In genomic region chr12:116708826-116709756, GRCh38 we compare ENCODE assay signal across 8 cellular contexts. TPM values are rescaled to one million over a fixed set of nuclear protein-coding genes. Genes with fewer than 3 reads are reported as not detected.
DNase-seq lines count a peak whose midpoint lies in the region; ATAC-seq and TF ChIP-seq lines count a peak whose summit lies in the region.

No MANE protein-coding gene starts in this region.

- H2BK15ac ChIP-seq in neuronal stem cell (ENCODE audit: low read length), result no peak overlapping the region

- no peak overlapping the region for H4K91ac ChIP-seq in neuronal stem cell (ENCODE audit: low read depth, low read length, poor library complexity)

- H3K4me1 ChIP-seq in Karpas-422 (ENCODE audit: low read length), result peaks cover 24% of the 10 kb centered on the region
- peaks cover 63% of the 10 kb centered on the region for H3K4me1 ChIP-seq in OCI-LY7 (ENCODE audit: insufficient read depth, low read length, poor library complexity, severe bottlenecking)
- H3K4me1 ChIP-seq in fibroblast of lung (ENCODE audit: control insufficient read depth, extremely low read depth, insufficient read depth, low read length), result no peaks in the 10 kb centered on the region
- peaks cover 13 to 22% of the 10 kb centered on the region in 2 donors for H3K4me1 ChIP-seq in neuronal stem cell (ENCODE audit: control insufficient read depth in 2 of 2, insufficient read depth in 1 of 2, low read depth in 1 of 2, low read length in 2 of 2)
- H3K4me1 ChIP-seq in upper lobe of right lung, result peaks cover 10% of the 10 kb centered on the region

- H3K4me2 ChIP-seq in Karpas-422 (ENCODE audit: low read depth, low read length, poor library complexity, severe bottlenecking), result peak overlapping the region; percentile 36
- H3K4me2 ChIP-seq in OCI-LY7 (ENCODE audit: low read length), result peak overlapping the region; percentile 67
- H3K4me2 ChIP-seq in fibroblast of lung (ENCODE audit: extremely low read depth, insufficient read depth, low read length), result peak overlapping the region; percentile 87
- H3K4me2 ChIP-seq in neuronal stem cell (ENCODE audit: insufficient read depth, low read length, poor library complexity, severe bottlenecking), result no peak overlapping the region

- ATAC-seq in upper lobe of right lung, result peak; percentile 91
- ATAC-seq in HG02852 (IDR thresholded peaks at IDR 0.05; ENCODE audit: unreplicated experiment), result no peak

- no CpG with 5 or more reads among the region's 26 CpGs for WGBS in neuronal stem cell (ENCODE audit: extremely low coverage in 2 of 2, insufficient read length in 2 of 2, insufficient replicate concordance in 1 of 2), 2 donors

- H3K27me3 ChIP-seq in Karpas-422 (ENCODE audit: low read length), result no peaks in the 10 kb centered on the region
- peaks cover 7% of the 10 kb centered on the region for H3K27me3 ChIP-seq in fibroblast of lung (ENCODE audit: control insufficient read depth, insufficient read depth, low read length)
- H3K27me3 ChIP-seq in neuronal stem cell (ENCODE audit: control insufficient read depth in 3 of 3, insufficient read depth in 3 of 3, low read depth in 1 of 3, low read length in 3 of 3), result peaks cover 0 to 6% (median 0%) of the 10 kb centered on the region in 3 experiments
- no peaks in the 10 kb centered on the region for H3K27me3 ChIP-seq in upper lobe of right lung

- intact Hi-C loops in OCI-LY7 (cut with micrococcal nuclease; ENCODE audit: unreplicated experiment) (loop anchor here (1.0 to 5.0 kb wide), 5 partner anchors 28 to 268 kb away; partner anchors contain the start of gene HRK), upper lobe of right lung (cut with DNase I) (no loop called here)

- POLR2A ChIA-PET in OCI-LY7 (lab: Charles Lee), result interaction anchor here (0.6 to 2.5 kb wide), 20 partner anchors 10 to 349 kb away, joined by 3 to 11 read pairs (median 4); partner anchors contain the start of gene MAP1LC3B2

- H3K79me1 ChIP-seq in neuronal stem cell (ENCODE audit: low read depth, low read length), result no peaks in the 10 kb centered on the region

- H2AFZ ChIP-seq in Karpas-422 (ENCODE audit: low read length) (no peak overlapping the region), OCI-LY7 (ENCODE audit: low read length) (peak overlapping the region; percentile 57; the same call in 1 of the 2 replicates), fibroblast of lung (ENCODE audit: low read length) (peak overlapping the region; percentile 6), neuronal stem cell (ENCODE audit: low read length) (peak overlapping the region; percentile 83)

- H2BK5ac ChIP-seq in neuronal stem cell (ENCODE audit: low read length), result no peak overlapping the region

- no peaks in the 10 kb centered on the region for H3K36me3 ChIP-seq in Karpas-422 (ENCODE audit: insufficient read depth, low read length)
- H3K36me3 ChIP-seq in OCI-LY7 (ENCODE audit: insufficient read depth, low read length), result peaks cover 24% of the 10 kb centered on the region
- H3K36me3 ChIP-seq in fibroblast of lung (ENCODE audit: control insufficient read depth, insufficient read depth, low read length), result no peaks in the 10 kb centered on the region
- H3K36me3 ChIP-seq in neuronal stem cell (replicated peaks in 1 of 2; ENCODE audit: control insufficient read depth in 2 of 2, insufficient read depth in 2 of 2, low read length in 2 of 2), result no peaks in the 10 kb centered on the region
- H3K36me3 ChIP-seq in upper lobe of right lung, result no peaks in the 10 kb centered on the region

- no peaks in the 10 kb centered on the region for H4K20me1 ChIP-seq in Karpas-422 (ENCODE audit: insufficient read depth, low read depth, low read length)
- H4K20me1 ChIP-seq in OCI-LY7 (ENCODE audit: insufficient read depth, low read length), result no peaks in the 10 kb centered on the region
- no peaks in the 10 kb centered on the region for H4K20me1 ChIP-seq in fibroblast of lung (ENCODE audit: control insufficient read depth, extremely low read depth, insufficient read depth, low read length)

- peak overlapping the region; percentile 34; the same call in 1 of the 2 replicates for H3K9ac ChIP-seq in Karpas-422 (ENCODE audit: low read length)
- H3K9ac ChIP-seq in fibroblast of lung (ENCODE audit: insufficient read depth, low read length), result no peak overlapping the region
- H3K9ac ChIP-seq in neuronal stem cell (ENCODE audit: low read depth, low read length, poor library complexity), result no peak overlapping the region

- no TSS peak for BruUV-seq in OCI-LY7 (replicated peaks; lab: Mats Ljungman, UMichigan)

- no peak overlapping the region for H4K8ac ChIP-seq in neuronal stem cell (ENCODE audit: low read depth, low read length)

- H3K9me2 ChIP-seq in Karpas-422 (replicated peaks; ENCODE audit: insufficient read depth, low read length) (no peaks in the 10 kb centered on the region), OCI-LY7 (ENCODE audit: insufficient read depth, low read length) (no peaks in the 10 kb centered on the region)

- no peak overlapping the region for H3K4ac ChIP-seq in neuronal stem cell (ENCODE audit: low read length)

- H3K4me3 ChIP-seq in Karpas-422 (ENCODE audit: low read length) (no peak overlapping the region), OCI-LY7 (ENCODE audit: low read depth, low read length, poor library complexity, severe bottlenecking) (peak overlapping the region; percentile 39), fibroblast of lung (replicated peaks in 1 of 4; ENCODE audit: control extremely low read depth in 1 of 4, insufficient read depth in 1 of 4, low read depth in 3 of 4, low read length in 4 of 4) (peak overlapping the region in 2 of 4 experiments; percentile 9 to 10), neuronal stem cell (ENCODE audit: low read length in 2 of 2) (no peak overlapping the region), upper lobe of right lung (no peak overlapping the region)

- no peak overlapping the region for H3K23ac ChIP-seq in neuronal stem cell (ENCODE audit: low read depth, low read length, poor library complexity)

- peak overlapping the region; percentile 38 for H3K18ac ChIP-seq in neuronal stem cell (ENCODE audit: low read length)

- no peak overlapping the region for H3K27ac ChIP-seq in Karpas-422 (ENCODE audit: low read length)
- H3K27ac ChIP-seq in OCI-LY7 (ENCODE audit: low read depth, low read length, poor library complexity, severe bottlenecking), result peak overlapping the region; percentile 85
- H3K27ac ChIP-seq in fibroblast of lung (ENCODE audit: insufficient read depth, low read length), result no peak overlapping the region
- no peak overlapping the region for H3K27ac ChIP-seq in neuronal stem cell (replicated peaks; ENCODE audit: low read length)
- H3K27ac ChIP-seq in upper lobe of right lung, result no peak overlapping the region

- no peak overlapping the region for H2BK120ac ChIP-seq in neuronal stem cell (ENCODE audit: low read depth, low read length)

- H3K14ac ChIP-seq in neuronal stem cell (ENCODE audit: low read length), result no peak overlapping the region

- DNase-seq in DMS79 treated with DMSO at 0.1 percent for 48 hours (lab: John Stamatoyannopoulos, UW), result peak; percentile 81
- DNase-seq in Karpas-422, result peak; percentile 82
- peak; percentile 82 for DNase-seq in OCI-LY7 (ENCODE audit: low spot score)
- DNase-seq in activated T-helper 1 cell treated with Interleukin-2 at 50 U/mL for 16 hours (ENCODE audit: low read depth), result peak; percentile 7
- peak; percentile 36 to 70 for DNase-seq in fibroblast of lung (ENCODE audit: low read depth in 2 of 2)
- peak; percentile 42 for DNase-seq in neuronal stem cell (ENCODE audit: low spot score)
- no peak for DNase-seq in upper lobe of right lung

- TF ChIP-seq CTCF in OCI-LY7 (conservative IDR thresholded peaks at IDR 0.05; ENCODE audit: low read length), result peak; percentile 79
- TF ChIP-seq CTCF in fibroblast of lung (conservative IDR thresholded peaks at IDR 0.05 in 1 of 2, IDR thresholded peaks at IDR 0.05 in 1 of 2; ENCODE audit: low read depth in 1 of 2, low read length in 2 of 2), result peak; percentile 34 to 48
- peak; percentile 66 for TF ChIP-seq CTCF in upper lobe of right lung (IDR thresholded peaks at IDR 0.05)

- H3K9me3 ChIP-seq in Karpas-422 (ENCODE audit: low read length) (no peaks in the 10 kb centered on the region), OCI-LY7 (ENCODE audit: low read length) (peaks cover 4% of the 10 kb centered on the region; the same call in 1 of the 2 replicates), fibroblast of lung (ENCODE audit: control insufficient read depth, insufficient read depth, low read depth, low read length) (no peaks in the 10 kb centered on the region), neuronal stem cell (replicated peaks in 1 of 2; ENCODE audit: control insufficient read depth in 2 of 2, insufficient read depth in 1 of 2, low read depth in 1 of 2, low read length in 2 of 2) (no peaks in the 10 kb centered on the region), upper lobe of right lung (no peaks in the 10 kb centered on the region)

- no peak overlapping the region for H2AK5ac ChIP-seq in neuronal stem cell (ENCODE audit: low read depth, low read length)

- CTCF ChIA-PET in OCI-LY7 (lab: Charles Lee; ENCODE audit: unreplicated experiment), result interaction anchor here (0.7 to 2.1 kb wide), 9 partner anchors 149 to 269 kb away, joined by 3 to 11 read pairs (median 3); partner anchors contain the start of gene HRK

- no peak overlapping the region for H2BK12ac ChIP-seq in neuronal stem cell (ENCODE audit: low read length)

- H3K79me2 ChIP-seq in Karpas-422 (ENCODE audit: low read length), result no peaks in the 10 kb centered on the region
- no peaks in the 10 kb centered on the region for H3K79me2 ChIP-seq in OCI-LY7 (ENCODE audit: insufficient read depth, low read depth, low read length)
- no peaks in the 10 kb centered on the region for H3K79me2 ChIP-seq in fibroblast of lung (ENCODE audit: control insufficient read depth, insufficient read depth, low read length)

RNA-seq across cellular contexts. Expression of gene SPRING1, which starts 28.8 kb away (rescaled TPM):
- 23.0 and 33.3 TPM in 2 replicates for total RNA-seq in Karpas-422 (2014; rRNA removed; shearing (Covaris generic); ENCODE audit: low replicate concordance)
- 51.2 and 75.5 TPM in 2 replicates for total RNA-seq in OCI-LY7 (2014; rRNA removed; shearing (Covaris generic))
- total RNA-seq in OCI-LY7 (2022), result 65.1 and 70.3 TPM in 2 replicates
- total RNA-seq in fibroblast of lung, result 14.9 and 18.8 TPM in 2 replicates
- polyA plus RNA-seq in fibroblast of lung, result 14.6 and 16.3 TPM in 2 replicates
- polyA plus RNA-seq in fibroblast of lung (2012), result 14.7 and 19.5 TPM in 2 replicates
- 20.0 and 23.8 TPM in 2 replicates for polyA minus RNA-seq in fibroblast of lung (ENCODE audit: low replicate concordance)
- 21.8 TPM for polyA plus RNA-seq in neuronal stem cell (2013, experiment 1 of 2)
- 21.8 TPM for polyA plus RNA-seq in neuronal stem cell (2013, experiment 2 of 2)
- 126 TPM for total RNA-seq in upper lobe of right lung

RNA-seq across cellular contexts. Expression of gene RNFT2, which starts 29.0 kb away (rescaled TPM):
- 6.7 and 10.7 TPM in 2 replicates for total RNA-seq in Karpas-422 (2014; rRNA removed; shearing (Covaris generic); ENCODE audit: low replicate concordance)
- total RNA-seq in OCI-LY7 (2014; rRNA removed; shearing (Covaris generic)), result 34.3 and 40.2 TPM in 2 replicates
- total RNA-seq in OCI-LY7 (2022) (62.2 and 74.3 TPM in 2 replicates), fibroblast of lung (2.3 and 3.1 TPM in 2 replicates), upper lobe of right lung (2.6 TPM)
- polyA plus RNA-seq in fibroblast of lung, result 0.95 and 4.3 TPM in 2 replicates
- polyA plus RNA-seq in fibroblast of lung (2012), result 0.57 and 2.8 TPM in 2 replicates
- polyA minus RNA-seq in fibroblast of lung (ENCODE audit: low replicate concordance), result 4.3 and 17.7 TPM in 2 replicates
- polyA plus RNA-seq in neuronal stem cell (2013, experiment 1 of 2), result 31.1 TPM
- 32.2 TPM for polyA plus RNA-seq in neuronal stem cell (2013, experiment 2 of 2)
